26 cellular contexts compared by ENCODE assay signal in the genomic region with DNA sequence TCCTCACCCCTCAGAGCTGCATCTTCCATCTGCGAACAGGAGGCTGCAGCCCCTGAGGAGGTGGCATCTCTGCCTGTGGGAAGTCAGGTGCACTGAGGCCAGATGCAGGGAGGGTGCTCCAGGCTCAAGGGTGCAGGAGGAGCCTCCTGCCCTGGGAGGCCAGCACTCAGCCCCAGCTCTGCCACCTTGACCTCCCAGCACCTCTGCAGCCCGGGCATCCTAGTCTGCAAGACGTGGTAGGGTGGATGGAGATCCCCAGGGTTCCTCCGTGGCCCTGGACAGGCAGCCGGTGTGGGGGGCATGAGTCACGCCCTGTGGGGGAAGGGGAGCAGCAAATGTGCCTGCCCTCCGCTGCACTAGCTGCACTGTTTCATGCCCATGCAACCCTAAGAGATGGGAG.
"Had no signal": no experiment of that assay in that cellular context is flagged by ENCODE, and none has a peak within 500 bp of the region (broad histone marks: within the 10 kb centered on the region; RNA-seq: fewer than 3 reads in every experiment).

No MANE protein-coding gene starts in this region.

- H3K9ac ChIP-seq: KMS-11 had no signal

- ATAC-seq: activated CD8-positive, alpha-beta memory T cell treated with anti-CD3 and anti-CD28 coated beads, Interleukin-2, amount 10 ng/mL, durations not matched to agents 7 days and 5 days had no signal

- H3K9me3 Mint-ChIP-seq: activated CD4-positive, alpha-beta T cell treated with anti-CD3 and anti-CD28 coated beads, Interleukin-2, amount 10 ng/mL, durations not matched to agents 24 days and 14 days; activated naive CD4-positive, alpha-beta T cell treated with anti-CD3 and anti-CD28 coated beads, Interleukin-2, amount 50 U/mL, for 24 hours; activated T-cell treated with anti-CD3 and anti-CD28 coated beads, Interleukin-2, amount 50 U/mL, for 24 hours; activated T-helper 1 cell treated with anti-CD3 and anti-CD28 coated beads, Interleukin-12 subunit alpha, Interleukin-12 subunit beta, Interleukin-2, Interleukin-4 antibody, amounts not matched to agents 30 ng/mL and 10 ng/mL and 1 ng/mL, durations not matched to agents 14 hours and 24 hours and 36 hours; T-helper 1 cell treated with Interleukin-12 subunit alpha and Interleukin-12 subunit beta and Interleukin-4 antibody, amounts not matched to agents 30 μg/mL and 1 μg/mL, for 36 hours had no signal

- DNase-seq: activated B cell treated with CpG ODN at 0.5 μM for 24 hours; activated CD4-positive, alpha-beta T cell treated with anti-CD3 and anti-CD28 coated beads for 1 hour; activated CD4-positive, alpha-beta T cell treated with anti-CD3 and anti-CD28 coated beads, Interleukin-2, amount 10 ng/mL, durations not matched to agents 24 days and 14 days; activated CD4-positive, alpha-beta T cell treated with anti-CD3 and anti-CD28 coated beads, Interleukin-2, amount 50 U/mL, for 48 hours; activated CD8-positive, alpha-beta memory T cell treated with anti-CD3 and anti-CD28 coated beads, Interleukin-2, amount 10 ng/mL, durations not matched to agents 7 days and 5 days; activated effector memory CD4-positive, alpha-beta T cell treated with Interleukin-2 at 50 U/mL for 16 hours; activated naive CD4-positive, alpha-beta T cell; activated T-cell treated with anti-CD3 and anti-CD28 coated beads, Interleukin-2, amount 50 U/mL, for 24 hours; aorta; body of pancreas; MG63; MV-4-11; NCI-H1105; NCI-H1436; NCI-H1694 treated with DMSO at 0.1 percent for 48 hours; NCI-H2029 treated with DMSO at 0.1 percent for 48 hours; NCI-H510A treated with DMSO at 0.1 percent for 48 hours; NK-92 treated with Interleukin-12 subunit alpha and Interleukin-12 subunit beta, amount 100 ng/mL, for 24 hours; OCI-M1; Peyer's patch; SHP77 treated with DMSO at 0.1 percent for 48 hours had no signal

- H3K27ac ChIP-seq: KMS-11, RWPE1 had no signal

- H3K27me3 Mint-ChIP-seq: activated B cell treated with CpG ODN at 0.5 μM for 24 hours; activated CD4-positive, alpha-beta T cell treated with anti-CD3 and anti-CD28 coated beads, Interleukin-2, amount 10 ng/mL, durations not matched to agents 24 days and 14 days; activated CD8-positive, alpha-beta memory T cell treated with anti-CD3 and anti-CD28 coated beads, Interleukin-2, amount 10 ng/mL, durations not matched to agents 7 days and 5 days; activated naive CD4-positive, alpha-beta T cell treated with anti-CD3 and anti-CD28 coated beads, Interleukin-2, amount 50 U/mL, for 24 hours; activated T-cell treated with anti-CD3 and anti-CD28 coated beads, Interleukin-2, amount 50 U/mL, for 24 hours had no signal

- H3K4me3 ChIP-seq: body of pancreas, MG63, Peyer's patch had no signal

- H3K4me1 Mint-ChIP-seq: activated B cell treated with CpG ODN at 0.5 μM for 24 hours; activated CD4-positive, alpha-beta T cell treated with anti-CD3 and anti-CD28 coated beads, Interleukin-2, amount 10 ng/mL, durations not matched to agents 24 days and 14 days; activated CD8-positive, alpha-beta memory T cell treated with anti-CD3 and anti-CD28 coated beads, Interleukin-2, amount 10 ng/mL, durations not matched to agents 7 days and 5 days; activated naive CD4-positive, alpha-beta T cell treated with anti-CD3 and anti-CD28 coated beads, Interleukin-2, amount 50 U/mL, for 24 hours had no signal

- H3K36me3 Mint-ChIP-seq: activated CD8-positive, alpha-beta memory T cell treated with anti-CD3 and anti-CD28 coated beads, Interleukin-2, amount 10 ng/mL, durations not matched to agents 7 days and 5 days; activated naive CD4-positive, alpha-beta T cell treated with anti-CD3 and anti-CD28 coated beads, Interleukin-2, amount 50 U/mL, for 24 hours had no signal

- H3K4me3 Mint-ChIP-seq: activated B cell treated with CpG ODN at 0.5 μM for 24 hours; activated CD4-positive, alpha-beta T cell treated with anti-CD3 and anti-CD28 coated beads, Interleukin-2, amount 10 ng/mL, durations not matched to agents 24 days and 14 days; activated CD8-positive, alpha-beta memory T cell treated with anti-CD3 and anti-CD28 coated beads, Interleukin-2, amount 10 ng/mL, durations not matched to agents 7 days and 5 days; activated naive CD4-positive, alpha-beta T cell treated with anti-CD3 and anti-CD28 coated beads, Interleukin-2, amount 50 U/mL, for 24 hours; activated T-cell treated with anti-CD3 and anti-CD28 coated beads, Interleukin-2, amount 50 U/mL, for 24 hours; activated T-helper 1 cell treated with anti-CD3 and anti-CD28 coated beads, Interleukin-12 subunit alpha, Interleukin-12 subunit beta, Interleukin-2, Interleukin-4 antibody, amounts not matched to agents 30 ng/mL and 10 ng/mL and 1 ng/mL, durations not matched to agents 14 hours and 24 hours and 36 hours; T-helper 1 cell treated with Interleukin-12 subunit alpha and Interleukin-12 subunit beta and Interleukin-4 antibody, amounts not matched to agents 30 μg/mL and 1 μg/mL, for 36 hours had no signal

- H3K36me3 ChIP-seq: MG63, Peyer's patch had no signal

- H3K27me3 ChIP-seq: body of pancreas, MG63, Peyer's patch had no signal

- H3K9me3 ChIP-seq: body of pancreas, MG63, Peyer's patch had no signal

- H3K27ac Mint-ChIP-seq: activated B cell treated with CpG ODN at 0.5 μM for 24 hours; activated CD4-positive, alpha-beta T cell treated with anti-CD3 and anti-CD28 coated beads, Interleukin-2, amount 10 ng/mL, durations not matched to agents 24 days and 14 days; activated CD8-positive, alpha-beta memory T cell treated with anti-CD3 and anti-CD28 coated beads, Interleukin-2, amount 10 ng/mL, durations not matched to agents 7 days and 5 days; activated naive CD4-positive, alpha-beta T cell treated with anti-CD3 and anti-CD28 coated beads, Interleukin-2, amount 50 U/mL, for 24 hours; activated T-cell treated with anti-CD3 and anti-CD28 coated beads, Interleukin-2, amount 50 U/mL, for 24 hours; activated T-helper 1 cell treated with anti-CD3 and anti-CD28 coated beads, Interleukin-12 subunit alpha, Interleukin-12 subunit beta, Interleukin-2, Interleukin-4 antibody, amounts not matched to agents 30 ng/mL and 10 ng/mL and 1 ng/mL, durations not matched to agents 14 hours and 24 hours and 36 hours; T-helper 1 cell treated with Interleukin-12 subunit alpha and Interleukin-12 subunit beta and Interleukin-4 antibody, amounts not matched to agents 30 μg/mL and 1 μg/mL, for 36 hours had no signal

- H3K4me2 ChIP-seq: KMS-11 had no signal
